In genomic region chr2:165584126-165584525, GRCh38 we compare ENCODE assay signal across 19 cellular contexts.
DNase-seq lines count a peak whose midpoint lies in the region; ATAC-seq and TF ChIP-seq lines count a peak whose summit lies in the region.
"Had no signal": no experiment of that assay in that cellular context is flagged by ENCODE, and none has a peak within 500 bp of the region (broad histone marks: within the 10 kb centered on the region; RNA-seq: fewer than 3 reads in every experiment).

No MANE protein-coding gene starts in this region.

- H3K79me2 ChIP-seq in PC-3 (ENCODE audit: low read length) (no peaks in the 10 kb centered on the region), hepatocyte (no peaks in the 10 kb centered on the region)

- H2AFZ ChIP-seq in PC-3 (ENCODE audit: low read length) = no peak overlapping the region
- H2AFZ ChIP-seq in hepatocyte = no peak overlapping the region
- H2AFZ ChIP-seq: GM23248 had no signal

- H3K4me3 ChIP-seq in PC-3 (ENCODE audit: low read length) = no peak overlapping the region
- no peak overlapping the region for H3K4me3 ChIP-seq in hepatocyte
- H3K4me3 ChIP-seq: GM23248, HAP-1, Peyer's patch, SJSA1 had no signal

- no peak overlapping the region for H3K9ac ChIP-seq in PC-3 (ENCODE audit: low read length)
- H3K9ac ChIP-seq: GM23248 had no signal

- H3K9me2 ChIP-seq in PC-3 (replicated peaks; ENCODE audit: low read length) = no peaks in the 10 kb centered on the region
- H3K9me2 ChIP-seq in hepatocyte (replicated peaks; ENCODE audit: insufficient read depth) = no peaks in the 10 kb centered on the region

- TF ChIP-seq CTCF in PC-3 (conservative IDR thresholded peaks at IDR 0.05; ENCODE audit: low read depth, low read length) (no peak), hepatocyte (IDR thresholded peaks at IDR 0.05; ENCODE audit: poor library complexity) (no peak), type B pancreatic cell (conservative IDR thresholded peaks at IDR 0.05) (no peak)
- TF ChIP-seq CTCF in CD4-positive, alpha-beta T cell (IDR thresholded peaks at IDR 0.05) = no peak

- intact Hi-C loops in PC-3 (cut with micrococcal nuclease) = no loop called here
- intact Hi-C loops in CD4-positive, alpha-beta T cell (cut with DNase I, micrococcal nuclease) = no loop called here

- peak overlapping the region; percentile 50 for H3K4me3 Mint-ChIP-seq in type B pancreatic cell
- no peak overlapping the region for H3K4me3 Mint-ChIP-seq in CD4-positive, alpha-beta T cell
- H3K4me3 Mint-ChIP-seq: B cell had no signal

- no peaks in the 10 kb centered on the region for H3F3A ChIP-seq in PC-3 (ENCODE audit: low read length, unreplicated experiment)

- 72% methylated on average over 3 of the region's 3 CpGs for WGBS in hepatocyte (ENCODE audit: low lambda C conversion rate, missing lambda C conversion rate)

- H3K36me3 Mint-ChIP-seq in type B pancreatic cell = peaks cover 19% of the 10 kb centered on the region
- H3K36me3 Mint-ChIP-seq in CD4-positive, alpha-beta T cell (ENCODE audit: low read depth) = no peaks in the 10 kb centered on the region

- H3K4me2 ChIP-seq in PC-3 (ENCODE audit: low read length) = no peak overlapping the region; the same call in 1 of the 2 replicates
- no peak overlapping the region for H3K4me2 ChIP-seq in hepatocyte

- no TSS peak for BruUV-seq in PC-3 (replicated peaks; lab: Mats Ljungman, UMichigan)

- H3K27ac Mint-ChIP-seq in type B pancreatic cell = peak overlapping the region; percentile 81
- no peak overlapping the region for H3K27ac Mint-ChIP-seq in CD4-positive, alpha-beta T cell
- H3K27ac Mint-ChIP-seq: B cell had no signal

- H4K20me1 ChIP-seq in PC-3 (ENCODE audit: low read length) (no peaks in the 10 kb centered on the region), hepatocyte (ENCODE audit: insufficient read depth, poor library complexity, severe bottlenecking) (no peaks in the 10 kb centered on the region)

- H3K4me1 Mint-ChIP-seq in type B pancreatic cell (ENCODE audit: unreplicated experiment) = peaks cover 20% of the 10 kb centered on the region
- H3K4me1 Mint-ChIP-seq in CD4-positive, alpha-beta T cell (ENCODE audit: low read depth) = no peaks in the 10 kb centered on the region

- peaks cover 53% of the 10 kb centered on the region for H3K4me1 ChIP-seq in PC-3 (ENCODE audit: insufficient read depth, low read length)
- peaks cover 3% of the 10 kb centered on the region for H3K4me1 ChIP-seq in hepatocyte (ENCODE audit: insufficient read depth)
- H3K4me1 ChIP-seq: Peyer's patch, SJSA1 had no signal

- H3K36me3 ChIP-seq in PC-3 (ENCODE audit: low read depth, low read length) (no peaks in the 10 kb centered on the region), hepatocyte (replicated peaks; ENCODE audit: insufficient read depth, low read depth) (no peaks in the 10 kb centered on the region)
- H3K36me3 ChIP-seq: HAP-1, Peyer's patch, SJSA1 had no signal

- POLR2A ChIA-PET in PC-3 (lab: Charles Lee; ENCODE audit: unreplicated experiment) = interaction anchor here (0.6 to 0.7 kb wide), 2 partner anchors 83 to 117 kb away, joined by 3 to 4 read pairs; no protein-coding TSS in a partner anchor
- POLR2A ChIA-PET in CD4-positive, alpha-beta T cell (lab: Charles Lee) = no interaction called here

- H3K9me3 Mint-ChIP-seq in type B pancreatic cell = peaks cover 10% of the 10 kb centered on the region
- no peaks in the 10 kb centered on the region for H3K9me3 Mint-ChIP-seq in CD4-positive, alpha-beta T cell

- CTCF ChIA-PET in PC-3 (lab: Charles Lee) = no interaction called here
- CTCF ChIA-PET in CD4-positive, alpha-beta T cell (lab: Charles Lee) = no interaction called here

- ATAC-seq in PC-3 = no peak
- no peak for ATAC-seq in CD4-positive, alpha-beta T cell (ENCODE audit: poor library complexity)
- ATAC-seq in esophagus mucosa = no peak

- peak; percentile 35 for DNase-seq in NCI-H2107 treated with DMSO at 0.1 percent for 48 hours (lab: John Stamatoyannopoulos, UW; ENCODE audit: unreplicated experiment)
- no peak for DNase-seq in NCI-H2107 (lab: John Stamatoyannopoulos, UW)
- DNase-seq in PC-3 = peak; percentile 22
- DNase-seq in hepatocyte (ENCODE audit: low spot score) = peak; percentile 18
- DNase-seq in type B pancreatic cell (ENCODE audit: extremely low spot score, unreplicated experiment) = no peak
- DNase-seq in CD4-positive, alpha-beta T cell = no peak
- DNase-seq in hippocampal formation (lab: John Stamatoyannopoulos, UW) = no peak
- DNase-seq: 8988T, EL, GM23248, NCI-H1092 treated with DMSO at 0.1 percent for 48 hours, NCI-H2081, NCI-H226, NCI-H524, Peyer's patch had no signal

- no peaks in the 10 kb centered on the region for H3K27me3 Mint-ChIP-seq in type B pancreatic cell
- H3K27me3 Mint-ChIP-seq in CD4-positive, alpha-beta T cell = no peaks in the 10 kb centered on the region

- H3K9me3 ChIP-seq in PC-3 (ENCODE audit: low read length) (no peaks in the 10 kb centered on the region), hepatocyte (ENCODE audit: low read depth) (no peaks in the 10 kb centered on the region)
- H3K9me3 ChIP-seq in CD4-positive, alpha-beta T cell (ENCODE audit: control insufficient read depth, low read length) = no peaks in the 10 kb centered on the region
- H3K9me3 ChIP-seq: HAP-1, Peyer's patch, SJSA1 had no signal

- H3K27ac ChIP-seq in PC-3 (ENCODE audit: low read length) (no peak overlapping the region), hepatocyte (peak overlapping the region; percentile 42)
- no peak overlapping the region for H3K27ac ChIP-seq in CD4-positive, alpha-beta T cell (ENCODE audit: low read depth, low read length)
- H3K27ac ChIP-seq: GM23248, Peyer's patch, SJSA1 had no signal

- H3K27me3 ChIP-seq in PC-3 (ENCODE audit: low read length) (no peaks in the 10 kb centered on the region), hepatocyte (no peaks in the 10 kb centered on the region)
- H3K27me3 ChIP-seq in CD4-positive, alpha-beta T cell (ENCODE audit: control insufficient read depth, insufficient read depth, low read length) = no peaks in the 10 kb centered on the region
- H3K27me3 ChIP-seq: Peyer's patch, SJSA1 had no signal

Comparison
In these comparisons a context has a peak if more than half of its experiments do, and no peak if none do; other contexts are left out.
1. DNase-seq: peak in NCI-H2107 treated with DMSO at 0.1 percent for 48 hours (single experiment), PC-3 (single experiment) and hepatocyte (single experiment); none in NCI-H2107 (single experiment), type B pancreatic cell (single experiment), CD4-positive, alpha-beta T cell (0 of 10) and hippocampal formation (0 of 2).